11 cellular contexts compared by ENCODE assay signal in the genomic region with DNA sequence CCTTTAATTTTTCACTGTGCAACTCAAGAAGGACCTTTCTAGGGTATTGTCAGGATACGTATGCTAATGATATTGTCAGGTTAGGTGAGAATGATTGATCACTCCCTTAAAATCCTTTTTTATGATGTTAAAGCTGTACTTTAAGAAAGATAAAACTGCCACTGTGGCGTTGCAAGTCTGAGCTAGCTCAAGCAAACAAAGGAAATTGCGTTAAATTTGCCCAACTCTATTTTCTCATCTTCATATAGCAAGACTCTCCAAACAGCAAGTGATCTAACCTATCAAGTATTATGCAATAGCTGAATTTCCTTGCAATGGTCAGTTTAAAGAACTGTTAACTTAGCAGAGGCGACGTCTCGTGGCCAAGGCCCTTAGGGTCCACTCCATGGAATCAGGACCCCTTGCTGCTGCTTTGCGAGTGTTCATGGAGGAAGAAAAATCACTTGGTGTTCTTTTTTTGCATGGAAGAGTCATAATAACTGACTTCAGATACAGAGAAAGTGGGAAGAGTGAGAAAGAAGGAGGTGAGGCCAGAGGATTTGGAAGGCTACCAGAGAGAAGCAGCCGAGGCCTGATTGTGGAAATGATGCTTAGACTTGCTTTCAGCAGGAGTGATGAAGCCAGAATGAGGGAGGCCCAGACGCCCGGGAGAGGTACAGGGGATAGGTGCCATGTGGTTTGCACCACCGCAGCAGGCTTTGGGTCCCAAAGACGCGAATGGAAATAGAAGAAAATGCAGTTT. TPM values are rescaled to one million over a fixed set of nuclear protein-coding genes. Genes with fewer than 3 reads are reported as not detected.
DNase-seq lines count a peak whose midpoint lies in the region; ATAC-seq and TF ChIP-seq lines count a peak whose summit lies in the region.
"Had no signal": no experiment of that assay in that cellular context is flagged by ENCODE, and none has a peak within 500 bp of the region (broad histone marks: within the 10 kb centered on the region; RNA-seq: fewer than 3 reads in every experiment).

No MANE protein-coding gene starts in this region.

- no peaks in the 10 kb centered on the region for H3K9me3 Mint-ChIP-seq in activated B cell treated with CpG ODN at 0.5 μM for 24 hours

- H4K20me1 ChIP-seq in BLaER1 treated with 17β-estradiol and CSF1 and Interleukin-3, amounts not matched to agents 10 nM and 100 nM = peaks cover 50 to 70% (median 64%) of the 10 kb centered on the region in 11 experiments
- peaks cover 5% of the 10 kb centered on the region; the same call in 1 of the 2 replicates for H4K20me1 ChIP-seq in GM23248 (ENCODE audit: insufficient read depth)
- H4K20me1 ChIP-seq in hepatocyte (ENCODE audit: insufficient read depth, poor library complexity, severe bottlenecking) = peaks cover 3% of the 10 kb centered on the region

- H3K4me3 Mint-ChIP-seq in activated B cell treated with CpG ODN at 0.5 μM for 24 hours = peak overlapping the region; percentile 84

- H3K79me2 ChIP-seq in GM23248 (ENCODE audit: insufficient read depth) = peaks cover 64% of the 10 kb centered on the region
- peaks cover 61% of the 10 kb centered on the region for H3K79me2 ChIP-seq in hepatocyte

- H3F3A ChIP-seq in GM23248 (ENCODE audit: insufficient read depth) = peaks cover 35% of the 10 kb centered on the region

- H3K9ac ChIP-seq in BLaER1 treated with 17β-estradiol and CSF1 and Interleukin-3, amounts not matched to agents 10 nM and 100 nM = peak overlapping the region in 10 of 11 experiments; percentile 96 to 100 (median 98); a peak in 17 of 22 replicates
- H3K9ac ChIP-seq in GM23248 = no peak overlapping the region

- peak overlapping the region; percentile 56 for H3K27ac Mint-ChIP-seq in activated B cell treated with CpG ODN at 0.5 μM for 24 hours

- no peak for ATAC-seq in activated B cell treated with CpG ODN at 0.5 μM for 24 hours (ENCODE audit: low read depth)
- ATAC-seq in right cardiac atrium = no peak
- ATAC-seq in GM19455 (IDR thresholded peaks at IDR 0.05; ENCODE audit: unreplicated experiment) = no peak

- H3K27me3 Mint-ChIP-seq in activated B cell treated with CpG ODN at 0.5 μM for 24 hours = no peaks in the 10 kb centered on the region

- H3K27me3 ChIP-seq in BLaER1 treated with 17β-estradiol and CSF1 and Interleukin-3, amounts not matched to agents 10 nM and 100 nM = no peaks in the 10 kb centered on the region
- H3K27me3 ChIP-seq in GM23248 (replicated peaks; ENCODE audit: insufficient read depth) = no peaks in the 10 kb centered on the region
- H3K27me3 ChIP-seq in hepatocyte = no peaks in the 10 kb centered on the region
- H3K27me3 ChIP-seq in right cardiac atrium (ENCODE audit: control insufficient read depth, insufficient read depth) = no peaks in the 10 kb centered on the region
- H3K27me3 ChIP-seq: testis had no signal

- 0 out of 22 replicates have a peak overlapping the region, but pooled peaks of 1 of the 11 experiments have one; percentile 99 for H3K27ac ChIP-seq in BLaER1 treated with 17β-estradiol and CSF1 and Interleukin-3, amounts not matched to agents 10 nM and 100 nM
- H3K27ac ChIP-seq in GM23248 (no peak overlapping the region), hepatocyte (no peak overlapping the region), right cardiac atrium (ENCODE audit: low read length) (no peak overlapping the region)

- in situ Hi-C loops in GM23248 (cut with MboI) = loop anchor here (10.0 kb wide), 1 partner anchor 135 kb away; no protein-coding TSS in a partner anchor

- intact Hi-C loops in activated B cell treated with CpG ODN at 0.5 μM for 24 hours (cut with micrococcal nuclease) = loop anchor here (2.0 to 10.0 kb wide), 5 partner anchors 15 to 465 kb away; a partner anchor contains a TSS
- intact Hi-C loops in right cardiac atrium (cut with DNase I) = loop anchor here in 3 of 4 donors (10.0 kb wide), 2 partner anchors 135 to 145 kb away; a partner anchor contains a TSS

- H3K36me3 Mint-ChIP-seq in activated B cell treated with CpG ODN at 0.5 μM for 24 hours (ENCODE audit: low read depth) = peaks cover 47% of the 10 kb centered on the region

- H3K4me3 ChIP-seq in BLaER1 treated with 17β-estradiol and CSF1 and Interleukin-3, amounts not matched to agents 10 nM and 100 nM = peak overlapping the region in 9 of 10 experiments; percentile 82 to 100 (median 99); a peak in 15 of 20 replicates
- H3K4me3 ChIP-seq in GM23248 (0 out of 2 replicates have a peak overlapping the region, but pooled peaks have one; percentile 78), hepatocyte (no peak overlapping the region), right cardiac atrium (ENCODE audit: low read length) (no peak overlapping the region)

- peaks cover 77% of the 10 kb centered on the region for H3K4me1 Mint-ChIP-seq in activated B cell treated with CpG ODN at 0.5 μM for 24 hours

- peaks cover 0 to 14% (median 4%) of the 10 kb centered on the region in 11 experiments; a peak in 4 of 22 replicates for H3K36me3 ChIP-seq in BLaER1 treated with 17β-estradiol and CSF1 and Interleukin-3, amounts not matched to agents 10 nM and 100 nM
- H3K36me3 ChIP-seq in GM23248 (ENCODE audit: low read depth) = no peaks in the 10 kb centered on the region
- no peaks in the 10 kb centered on the region for H3K36me3 ChIP-seq in hepatocyte (replicated peaks; ENCODE audit: insufficient read depth, low read depth)

- 98% methylated on average over 13 of the region's 13 CpGs for WGBS in GM23248 (ENCODE audit: low coverage in 1 of 2, low lambda C conversion rate in 2 of 2, missing lambda C conversion rate in 2 of 2), 2 experiments
- WGBS in hepatocyte (ENCODE audit: low lambda C conversion rate, missing lambda C conversion rate) = 86% methylated on average over 13 of the region's 13 CpGs
- 80% methylated on average over 13 of the region's 13 CpGs for WGBS in right cardiac atrium

- no peaks in the 10 kb centered on the region for H3K9me3 ChIP-seq in BLaER1 treated with 17β-estradiol and CSF1 and Interleukin-3, amounts not matched to agents 10 nM and 100 nM (replicated peaks in 1 of 11)
- H3K9me3 ChIP-seq in GM23248 (ENCODE audit: low read depth) = no peaks in the 10 kb centered on the region
- H3K9me3 ChIP-seq in hepatocyte (ENCODE audit: low read depth) = no peaks in the 10 kb centered on the region
- H3K9me3 ChIP-seq in right cardiac atrium (ENCODE audit: control insufficient read depth, low read length) = no peaks in the 10 kb centered on the region
- H3K9me3 ChIP-seq: testis had no signal

- peaks cover 44 to 72% (median 51%) of the 10 kb centered on the region in 10 experiments for H3K4me1 ChIP-seq in BLaER1 treated with 17β-estradiol and CSF1 and Interleukin-3, amounts not matched to agents 10 nM and 100 nM
- peaks cover 18% of the 10 kb centered on the region for H3K4me1 ChIP-seq in GM23248 (ENCODE audit: insufficient read depth)
- H3K4me1 ChIP-seq in hepatocyte (ENCODE audit: insufficient read depth) = peaks cover 12% of the 10 kb centered on the region
- H3K4me1 ChIP-seq in right cardiac atrium (ENCODE audit: control insufficient read depth, insufficient read depth, low read length) = no peaks in the 10 kb centered on the region

- H3K9me2 ChIP-seq in GM23248 (ENCODE audit: insufficient read depth) (no peaks in the 10 kb centered on the region), hepatocyte (replicated peaks; ENCODE audit: insufficient read depth) (no peaks in the 10 kb centered on the region)

- CTCF ChIA-PET in activated B cell treated with CpG ODN at 0.5 μM for 24 hours (lab: Charles Lee) = no interaction called here

- TF ChIP-seq CTCF in activated B cell treated with CpG ODN at 0.5 μM for 24 hours (IDR thresholded peaks at IDR 0.05) = no peak
- no peak for TF ChIP-seq CTCF in hepatocyte (IDR thresholded peaks at IDR 0.05; ENCODE audit: poor library complexity)

- H2AFZ ChIP-seq in GM23248 = no peak overlapping the region
- no peak overlapping the region for H2AFZ ChIP-seq in hepatocyte

- POLR2A ChIA-PET in activated B cell treated with CpG ODN at 0.5 μM for 24 hours (lab: Charles Lee) = interaction anchor here (1.4 to 1.7 kb wide), 2 partner anchors 15 to 85 kb away, joined by 5 to 6 read pairs; no protein-coding TSS in a partner anchor

- DNase-seq in GM23248 (no peak), activated B cell treated with CpG ODN at 0.5 μM for 24 hours (no peak), hepatocyte (ENCODE audit: low spot score) (no peak), SHP77 treated with DMSO at 0.1 percent for 48 hours (lab: John Stamatoyannopoulos, UW) (no peak), UCSD-AML1 (lab: John Stamatoyannopoulos, UW; ENCODE audit: unreplicated experiment) (no peak), right cardiac atrium (no peak)
- DNase-seq: HCEC 1CT, SHP77, testis had no signal

- H3K4me2 ChIP-seq in BLaER1 treated with 17β-estradiol and CSF1 and Interleukin-3, amounts not matched to agents 10 nM and 100 nM = peak overlapping the region; percentile 80 to 95 (median 90)
- H3K4me2 ChIP-seq in GM23248 (ENCODE audit: unreplicated experiment) (no peak overlapping the region), hepatocyte (peak overlapping the region; percentile 80)

RNA-seq across cellular contexts. Expression of a gene that starts 2.5 kb away (rescaled TPM):
- 17.9 and 18.6 TPM in 2 replicates for total RNA-seq in GM23248 (2014; rRNA removed; shearing (Covaris generic))
- polyA plus RNA-seq in GM23248 (2016; fragmentation: Nextera tagmentation; extraction: Ambion mirVana) (7.8 and 7.9 TPM in 2 replicates), hepatocyte (4.4 and 8.0 TPM in 2 replicates), right cardiac atrium (3.9 TPM)
- total RNA-seq in activated B cell treated with CpG ODN at 0.5 μM for 24 hours (120 and 124 TPM in 2 replicates), hepatocyte (13.7 and 15.8 TPM in 2 replicates), right cardiac atrium (10 to 100 TPM in 3 of 4 donors, 1 to 10 TPM in 1; 9.6 to 15.4 (median 12.3) TPM)

Comparison
In these comparisons a context has a peak if more than half of its experiments do, and no peak if none do; other contexts are left out.
1. H3K4me3 ChIP-seq: peak in BLaER1 treated with 17β-estradiol and CSF1 and Interleukin-3, amounts not matched to agents 10 nM and 100 nM (9 of 10) and GM23248 (single experiment); none in hepatocyte (single experiment) and right cardiac atrium (single experiment).